Comparison of ENCODE assay signal across 12 cellular contexts in the genomic region with DNA sequence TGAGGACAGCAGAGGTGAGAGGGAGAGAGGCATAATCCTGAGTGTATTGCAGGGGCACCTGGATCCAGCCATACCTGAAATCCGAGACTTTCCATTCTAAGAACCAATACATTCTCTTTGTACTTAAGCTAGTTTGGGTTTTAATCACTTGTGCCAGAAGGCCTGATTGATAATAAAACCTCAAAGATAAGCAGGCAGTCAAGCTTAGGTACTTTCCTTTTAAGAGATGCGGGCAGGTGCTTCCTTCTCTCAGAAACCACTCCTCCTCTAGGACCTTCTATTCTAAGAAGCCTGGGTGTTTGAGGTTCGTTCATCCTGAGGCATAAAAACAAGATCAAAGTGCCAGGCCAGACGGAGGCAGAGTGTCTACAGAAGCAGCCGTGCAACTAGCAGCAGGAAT. TPM values are rescaled to one million over a fixed set of nuclear protein-coding genes. Genes with fewer than 3 reads are reported as not detected.
DNase-seq lines count a peak whose midpoint lies in the region; ATAC-seq and TF ChIP-seq lines count a peak whose summit lies in the region.
"Had no signal": no experiment of that assay in that cellular context is flagged by ENCODE, and none has a peak within 500 bp of the region (broad histone marks: within the 10 kb centered on the region; RNA-seq: fewer than 3 reads in every experiment).

No MANE protein-coding gene starts in this region.

- H3K4me3 ChIP-seq in GM12875 (ENCODE audit: low read depth, low read length): peak overlapping the region; percentile 10
- no peak overlapping the region for H3K4me3 ChIP-seq in esophagus squamous epithelium

- intact Hi-C loops in esophagus squamous epithelium (cut with DNase I): no loop called here

- POLR2A ChIA-PET in naive thymus-derived CD8-positive, alpha-beta T cell (lab: Charles Lee): interaction anchor here (0.7 to 2.3 kb wide), 15 partner anchors 9 to 126 kb away, joined by 3 to 29 read pairs (median 5); a partner anchor contains a TSS

- peak; percentile 50 to 53 for ATAC-seq in naive thymus-derived CD8-positive, alpha-beta T cell
- ATAC-seq in GM19324 (IDR thresholded peaks at IDR 0.05; ENCODE audit: low FRiP score, unreplicated experiment) (no peak), GM18517 (IDR thresholded peaks at IDR 0.05; ENCODE audit: unreplicated experiment) (no peak)

- TF ChIP-seq POLR2A in esophagus squamous epithelium (IDR thresholded peaks at IDR 0.05): peak in 1 of 4 donors; percentile 50

- peaks cover 35 to 88% (median 79%) of the 10 kb centered on the region in 4 donors for H3K4me1 Mint-ChIP-seq in naive thymus-derived CD8-positive, alpha-beta T cell

- H3K27ac ChIP-seq in esophagus squamous epithelium: peak overlapping the region in 2 of 4 donors; percentile 50 to 71

- no peaks in the 10 kb centered on the region for H3K36me3 ChIP-seq in esophagus squamous epithelium

- no peaks in the 10 kb centered on the region for H3K27me3 Mint-ChIP-seq in naive thymus-derived CD8-positive, alpha-beta T cell

- no peak for TF ChIP-seq CTCF in GM12875 (IDR thresholded peaks at IDR 0.05; ENCODE audit: borderline replicate concordance, insufficient read depth, low read depth, low read length)
- TF ChIP-seq CTCF in esophagus squamous epithelium (IDR thresholded peaks at IDR 0.05): no peak

- peak overlapping the region; percentile 6 to 80 (median 67) for H3K4me3 Mint-ChIP-seq in naive thymus-derived CD8-positive, alpha-beta T cell

- WGBS in esophagus squamous epithelium, 2 donors: 43 to 45% methylated on average over 5 of the region's 5 CpGs

- H3K4me1 ChIP-seq in esophagus squamous epithelium: peaks cover 0 to 7% (median 4%) of the 10 kb centered on the region in 3 donors

- DNase-seq in NAMALWA (ENCODE audit: low spot score) (peak; percentile 89), activated T-helper 1 cell treated with Interleukin-2 at 50 U/mL for 16 hours (ENCODE audit: low read depth) (peak; percentile 43), GM19240 (ENCODE audit: insufficient read length, low spot score) (no peak), esophagus squamous epithelium (lab: John Stamatoyannopoulos, UW) (no peak)
- DNase-seq in naive thymus-derived CD8-positive, alpha-beta T cell: peak in 9 of 10 donors; percentile 37 to 81 (median 75)
- DNase-seq: T1000 had no signal

- H3K27me3 ChIP-seq in esophagus squamous epithelium: peaks cover 0 to 7% (median 0%) of the 10 kb centered on the region in 4 donors

- peaks cover 0 to 7% (median 2%) of the 10 kb centered on the region in 9 donors for H3K9me3 Mint-ChIP-seq in naive thymus-derived CD8-positive, alpha-beta T cell

- no peaks in the 10 kb centered on the region for H3K9me3 ChIP-seq in esophagus squamous epithelium

- H3K27ac Mint-ChIP-seq in naive thymus-derived CD8-positive, alpha-beta T cell: peak overlapping the region; percentile 92 to 100 (median 98)

- H3K36me3 Mint-ChIP-seq in naive thymus-derived CD8-positive, alpha-beta T cell: peaks cover 0 to 5% (median 4%) of the 10 kb centered on the region in 3 donors

RNA-seq across cellular contexts. Expression of a gene that starts 22.2 kb away (rescaled TPM):
- total RNA-seq in naive thymus-derived CD8-positive, alpha-beta T cell: not detected
- not detected for polyA plus RNA-seq in naive thymus-derived CD8-positive, alpha-beta T cell
- not detected for total RNA-seq in esophagus squamous epithelium
- total RNA-seq: bronchial epithelial cell, Daoy, glomerular endothelial cell had no signal

RNA-seq across cellular contexts. Expression of a gene that starts 42.4 kb away (rescaled TPM):
- total RNA-seq in naive thymus-derived CD8-positive, alpha-beta T cell: 10 to 100 TPM; 57.4 to 59.9 TPM
- 100 to 1,000 TPM in 1 of 3 donors, 10 to 100 TPM in 2; 36.7 to 106 (median 65.7) TPM for polyA plus RNA-seq in naive thymus-derived CD8-positive, alpha-beta T cell
- total RNA-seq in esophagus squamous epithelium: 100 to 1,000 TPM in 1 of 4 donors, 10 to 100 TPM in 3; 36.0 to 113 (median 79.4) TPM

RNA-seq across cellular contexts. Expression of a gene that starts 51.8 kb away (rescaled TPM):
- total RNA-seq in naive thymus-derived CD8-positive, alpha-beta T cell: 100 to 1,000 TPM; 339 to 351 TPM
- 100 to 1,000 TPM; 281 to 544 (median 452) TPM for polyA plus RNA-seq in naive thymus-derived CD8-positive, alpha-beta T cell
- 100 to 1,000 TPM in 1 of 4 donors, 10 to 100 TPM in 3; 39.3 to 146 (median 45.7) TPM for total RNA-seq in esophagus squamous epithelium

Comparison
In these comparisons a context has a peak if more than half of its experiments do, and no peak if none do; other contexts are left out.
1. DNase-seq: peak in NAMALWA (single experiment), activated T-helper 1 cell treated with Interleukin-2 at 50 U/mL for 16 hours (single experiment) and naive thymus-derived CD8-positive, alpha-beta T cell (9 of 10); none in GM19240 (single experiment) and esophagus squamous epithelium (single experiment).
2. ATAC-seq: peak in naive thymus-derived CD8-positive, alpha-beta T cell (2 of 2); none in GM19324 (single experiment) and GM18517 (single experiment).